ENCODE assay signal across 7 cellular contexts in genomic region chr9:136651859-136652258, GRCh38.
"Had no signal": no experiment of that assay in that cellular context is flagged by ENCODE, and none has a peak within 500 bp of the region (broad histone marks: within the 10 kb centered on the region; RNA-seq: fewer than 3 reads in every experiment).

No MANE protein-coding gene starts in this region.

- H3K9ac ChIP-seq: GM23248 had no signal

- H3K27ac ChIP-seq: GM23248, HL-60 had no signal

- DNase-seq: GM23248, GOT3, H7, HFFc6, KBM-7 had no signal

- H3K4me3 ChIP-seq: GM23248, HAP-1 had no signal

- H3K36me3 ChIP-seq: HAP-1 had no signal

- H3K9me3 ChIP-seq: HAP-1 had no signal

- H3K4me1 ChIP-seq: HAP-1 had no signal
